8 cellular contexts compared by ENCODE assay signal in genomic region chr2:218271865-218272530, GRCh38. TPM values are rescaled to one million over a fixed set of nuclear protein-coding genes. Genes with fewer than 3 reads are reported as not detected.
A peak's percentile ranks its signal among the peaks of the same experiment; 100 is the strongest.
DNase-seq lines count a peak whose midpoint lies in the region; ATAC-seq and TF ChIP-seq lines count a peak whose summit lies in the region.

No MANE protein-coding gene starts in this region.

- H3K27me3 Mint-ChIP-seq in CD8-positive, alpha-beta T cell (ENCODE audit: low read depth): no peaks in the 10 kb centered on the region
- no peaks in the 10 kb centered on the region for H3K27me3 Mint-ChIP-seq in progenitor cell of endocrine pancreas

- H3K4me1 Mint-ChIP-seq in CD8-positive, alpha-beta T cell (ENCODE audit: low read depth): peaks cover 46% of the 10 kb centered on the region
- peaks cover 19% of the 10 kb centered on the region for H3K4me1 Mint-ChIP-seq in progenitor cell of endocrine pancreas (ENCODE audit: low read depth)

- no peaks in the 10 kb centered on the region for H3K9me2 ChIP-seq in OCI-LY7 (ENCODE audit: insufficient read depth, low read length)

- peak overlapping the region; percentile 86 for H3K4me2 ChIP-seq in OCI-LY7 (ENCODE audit: low read length)

- intact Hi-C loops in CD8-positive, alpha-beta T cell (cut with DNase I, micrococcal nuclease): loop anchor here (1.0 to 10.0 kb wide), 10 partner anchors 20 to 1860 kb away; partner anchors contain the start of genes CATIP (in 2 of the 2), TMBIM1 (in 2 of the 2), CNPPD1 (in 1 of the 2) and RETREG2 (in 1 of the 2)
- intact Hi-C loops in OCI-LY7 (cut with micrococcal nuclease; ENCODE audit: unreplicated experiment): loop anchor here (1.0 to 5.0 kb wide), 8 partner anchors 15 to 375 kb away; partner anchors contain the start of gene CXCR1

- H3K27ac Mint-ChIP-seq in CD8-positive, alpha-beta T cell: peak overlapping the region; percentile 82
- peak overlapping the region; percentile 72 for H3K27ac Mint-ChIP-seq in progenitor cell of endocrine pancreas

- no peaks in the 10 kb centered on the region for H3K9me3 Mint-ChIP-seq in CD8-positive, alpha-beta T cell
- H3K9me3 Mint-ChIP-seq in progenitor cell of endocrine pancreas (ENCODE audit: low read depth): no peaks in the 10 kb centered on the region

- no peaks in the 10 kb centered on the region for H3K9me3 ChIP-seq in CD8-positive, alpha-beta T cell (ENCODE audit: low read length)
- H3K9me3 ChIP-seq in OCI-LY7 (ENCODE audit: low read length): no peaks in the 10 kb centered on the region

- H2AFZ ChIP-seq in OCI-LY7 (ENCODE audit: low read length): no peak overlapping the region

- no peak overlapping the region for H3K4me3 ChIP-seq in CD8-positive, alpha-beta T cell (ENCODE audit: low read depth, low read length)
- H3K4me3 ChIP-seq in OCI-LY7 (ENCODE audit: low read depth, low read length, poor library complexity, severe bottlenecking) (peak overlapping the region; percentile 97), epithelial cell of esophagus (ENCODE audit: low read length) (peak overlapping the region; percentile 98)

- H3K36me3 ChIP-seq in CD8-positive, alpha-beta T cell (ENCODE audit: insufficient read depth, low read length): peaks cover 34% of the 10 kb centered on the region
- peaks cover 48% of the 10 kb centered on the region for H3K36me3 ChIP-seq in OCI-LY7 (ENCODE audit: insufficient read depth, low read length)

- no peaks in the 10 kb centered on the region for H4K20me1 ChIP-seq in OCI-LY7 (ENCODE audit: insufficient read depth, low read length)

- peaks cover 31% of the 10 kb centered on the region for H3K4me1 ChIP-seq in CD8-positive, alpha-beta T cell (ENCODE audit: insufficient read depth, low read length)
- peaks cover 23% of the 10 kb centered on the region for H3K4me1 ChIP-seq in OCI-LY7 (ENCODE audit: insufficient read depth, low read length, poor library complexity, severe bottlenecking)

- H3K79me2 ChIP-seq in OCI-LY7 (ENCODE audit: insufficient read depth, low read depth, low read length): peaks cover 23% of the 10 kb centered on the region; the same call in 1 of the 2 replicates

- H3K4me3 Mint-ChIP-seq in CD8-positive, alpha-beta T cell: peak overlapping the region; percentile 92
- peak overlapping the region; percentile 94 for H3K4me3 Mint-ChIP-seq in progenitor cell of endocrine pancreas (ENCODE audit: low read depth)

- peaks cover 57% of the 10 kb centered on the region for H3K36me3 Mint-ChIP-seq in CD8-positive, alpha-beta T cell
- H3K36me3 Mint-ChIP-seq in progenitor cell of endocrine pancreas (ENCODE audit: insufficient read depth): peaks cover 14% of the 10 kb centered on the region

- no peak for TF ChIP-seq CTCF in CD8-positive, alpha-beta T cell (IDR thresholded peaks at IDR 0.05)
- TF ChIP-seq CTCF in OCI-LY7 (conservative IDR thresholded peaks at IDR 0.05; ENCODE audit: low read length) (no peak), epithelial cell of esophagus (IDR thresholded peaks at IDR 0.05; ENCODE audit: insufficient read depth, low read depth, low read length, missing control alignments) (no peak), progenitor cell of endocrine pancreas (IDR thresholded peaks at IDR 0.05; ENCODE audit: unreplicated experiment) (no peak)

- no peak for DNase-seq in CD8-positive, alpha-beta T cell
- DNase-seq in OCI-LY7 (ENCODE audit: low spot score): peak; percentile 26
- DNase-seq in epithelial cell of esophagus (ENCODE audit: low read depth): no peak
- no peak for DNase-seq in progenitor cell of endocrine pancreas (ENCODE audit: low spot score, unreplicated experiment)
- no peak for DNase-seq in DMS153 (lab: John Stamatoyannopoulos, UW)
- no peak for DNase-seq in ecto neural progenitor cell (ENCODE audit: low spot score)
- no peak for DNase-seq in stimulated activated CD4-positive, alpha-beta T cell treated with anti-CD3 and anti-CD28 coated beads, Interleukin-4, amount 100 ng/mL, for 24 hours

- H3K27ac ChIP-seq in CD8-positive, alpha-beta T cell (ENCODE audit: low read depth, low read length): no peak overlapping the region
- H3K27ac ChIP-seq in OCI-LY7 (ENCODE audit: low read depth, low read length, poor library complexity, severe bottlenecking): peak overlapping the region; percentile 44

- no peaks in the 10 kb centered on the region for H3K27me3 ChIP-seq in CD8-positive, alpha-beta T cell (ENCODE audit: insufficient read depth, low read length)

- POLR2A ChIA-PET in CD8-positive, alpha-beta T cell (lab: Charles Lee): interaction anchor here (0.7 to 5.6 kb wide), 9 partner anchors 12 to 439 kb away, joined by 3 to 58 read pairs (median 6); partner anchors contain the start of genes ARPC2, CATIP and TMBIM1
- POLR2A ChIA-PET in OCI-LY7 (lab: Charles Lee): interaction anchor here (0.5 to 4.2 kb wide), 9 partner anchors 11 to 130 kb away, joined by 3 to 35 read pairs (median 4); no protein-coding TSS in a partner anchor

- BruUV-seq in OCI-LY7 (replicated peaks; lab: Mats Ljungman, UMichigan): TSS peak; percentile 41

- CTCF ChIA-PET in CD8-positive, alpha-beta T cell (lab: Charles Lee): interaction anchor here (0.6 to 8.3 kb wide), 24 partner anchors 9 to 376 kb away, joined by 3 to 340 read pairs (median 4); partner anchors contain the start of genes ARPC2, CATIP, CXCR1 and TMBIM1
- CTCF ChIA-PET in OCI-LY7 (lab: Charles Lee; ENCODE audit: unreplicated experiment): interaction anchor here (0.6 to 3.3 kb wide), 8 partner anchors 12 to 120 kb away, joined by 3 to 17 read pairs (median 3); partner anchors contain the start of gene CATIP

- no peak for ATAC-seq in CD8-positive, alpha-beta T cell
- ATAC-seq in GM21576 (IDR thresholded peaks at IDR 0.05; ENCODE audit: unreplicated experiment): no peak

RNA-seq across cellular contexts. Expression of gene PNKD, which starts 1.7 kb away (rescaled TPM):
- 1 to 10 TPM; 7.1 to 7.2 TPM for total RNA-seq in CD8-positive, alpha-beta T cell
- total RNA-seq in OCI-LY7 (2014; rRNA removed; shearing (Covaris generic)): 65.9 and 66.3 TPM in 2 replicates
- total RNA-seq in OCI-LY7 (2022) (62.2 and 74.5 TPM in 2 replicates), progenitor cell of endocrine pancreas (54.3 and 54.5 TPM in 2 replicates)

RNA-seq across cellular contexts. Expression of gene AAMP, which starts 2.1 kb away (rescaled TPM):
- 10 to 100 TPM; 44.7 to 50.4 TPM for total RNA-seq in CD8-positive, alpha-beta T cell
- total RNA-seq in OCI-LY7 (2014; rRNA removed; shearing (Covaris generic)): 97.0 and 136 TPM in 2 replicates
- total RNA-seq in OCI-LY7 (2022) (59.7 and 68.7 TPM in 2 replicates), progenitor cell of endocrine pancreas (79.2 and 85.2 TPM in 2 replicates)

RNA-seq across cellular contexts. Expression of gene GPBAR1, which starts 11.2 kb away (rescaled TPM):
- total RNA-seq in CD8-positive, alpha-beta T cell: 1 to 10 TPM; 2.2 to 2.5 TPM
- 0.22 TPM in 1 of 2 replicates, not detected in the other for total RNA-seq in OCI-LY7 (2014; rRNA removed; shearing (Covaris generic))
- total RNA-seq in OCI-LY7 (2022) (0.40 and 0.44 TPM in 2 replicates), progenitor cell of endocrine pancreas (9.1 and 9.7 TPM in 2 replicates)

RNA-seq across cellular contexts. Expression of gene TMBIM1, which starts 20.3 kb away (rescaled TPM):
- 10 to 100 TPM; 80.8 to 86.7 TPM for total RNA-seq in CD8-positive, alpha-beta T cell
- total RNA-seq in OCI-LY7 (2014; rRNA removed; shearing (Covaris generic)): 18.9 and 30.3 TPM in 2 replicates
- total RNA-seq in OCI-LY7 (2022) (26.9 and 27.6 TPM in 2 replicates), progenitor cell of endocrine pancreas (131 and 137 TPM in 2 replicates)

RNA-seq across cellular contexts. Expression of gene ARPC2, which starts 55.0 kb away (rescaled TPM):
- total RNA-seq in CD8-positive, alpha-beta T cell: 100 to 1,000 TPM; 521 to 547 TPM
- 257 and 264 TPM in 2 replicates for total RNA-seq in OCI-LY7 (2014; rRNA removed; shearing (Covaris generic))
- total RNA-seq in OCI-LY7 (2022) (512 and 545 TPM in 2 replicates), progenitor cell of endocrine pancreas (153 and 160 TPM in 2 replicates)
